In genomic region chr2:226638576-226638975, GRCh38 we compare ENCODE assay signal across 19 cellular contexts.
DNase-seq lines count a peak whose midpoint lies in the region; FAIRE-seq and TF ChIP-seq lines count a peak whose summit lies in the region.
"Had no signal": no experiment of that assay in that cellular context is flagged by ENCODE, and none has a peak within 500 bp of the region (broad histone marks: within the 10 kb centered on the region; RNA-seq: fewer than 3 reads in every experiment).

No MANE protein-coding gene starts in this region.

- H3K36me3 Mint-ChIP-seq in Calu3 (ENCODE audit: insufficient read depth, unreplicated experiment) = no peaks in the 10 kb centered on the region
- H3K36me3 Mint-ChIP-seq: CD14-positive monocyte had no signal

- no peak for FAIRE-seq in HTR-8/SVneo (lab: Jason Lieb, UNC)
- FAIRE-seq: A204.1, GM19239 had no signal

- no peak overlapping the region for H3K9ac ChIP-seq in smooth muscle cell (ENCODE audit: low read depth)

- H3F3A ChIP-seq in smooth muscle cell (ENCODE audit: low read depth) = no peaks in the 10 kb centered on the region

- no peak overlapping the region for H3K4me2 ChIP-seq in smooth muscle cell
- H3K4me2 ChIP-seq: PC-9 had no signal

- H3K4me1 ChIP-seq in smooth muscle cell (ENCODE audit: low read depth) = peaks cover 5% of the 10 kb centered on the region

- TF ChIP-seq CTCF in Calu3 (IDR thresholded peaks at IDR 0.05; ENCODE audit: unreplicated experiment) = no peak
- TF ChIP-seq CTCF in choroid plexus epithelial cell (conservative IDR thresholded peaks at IDR 0.05; ENCODE audit: low read depth, low read length) = no peak
- TF ChIP-seq CTCF in smooth muscle cell (IDR thresholded peaks at IDR 0.05; ENCODE audit: borderline replicate concordance, insufficient read depth, poor library complexity, severe bottlenecking) = no peak

- H2AFZ ChIP-seq in smooth muscle cell (ENCODE audit: low read depth) = peak overlapping the region; percentile 57
- H2AFZ ChIP-seq: PC-9 had no signal

- H3K79me2 ChIP-seq in smooth muscle cell (ENCODE audit: low read depth) = no peaks in the 10 kb centered on the region

- H3K9me3 Mint-ChIP-seq in Calu3 (ENCODE audit: low read depth, unreplicated experiment) = no peaks in the 10 kb centered on the region

- no peaks in the 10 kb centered on the region for H3K27me3 ChIP-seq in smooth muscle cell (ENCODE audit: low read depth)

- H3K4me3 Mint-ChIP-seq in Calu3 (ENCODE audit: low read depth, unreplicated experiment) = no peak overlapping the region
- H3K4me3 Mint-ChIP-seq: CD14-positive monocyte, H9 had no signal

- no peaks in the 10 kb centered on the region for H4K20me1 ChIP-seq in smooth muscle cell (ENCODE audit: low read depth)

- DNase-seq in Calu3 = peak; percentile 9
- DNase-seq in NCI-H226 = peak; percentile 34
- peak; percentile 24 for DNase-seq in choroid plexus epithelial cell (ENCODE audit: low read depth)
- DNase-seq in smooth muscle cell (lab: John Stamatoyannopoulos, UW; ENCODE audit: unreplicated experiment) = no peak
- DNase-seq in NCI-H1436 (lab: John Stamatoyannopoulos, UW) = no peak
- no peak for DNase-seq in activated CD8-positive, alpha-beta memory T cell treated with anti-CD3 and anti-CD28 coated beads for 24 hours
- no peak for DNase-seq in HTR-8/SVneo (ENCODE audit: insufficient read length, low spot score)
- DNase-seq: AML-193, DMS153, EL, H9, KG1, NCI-H146, NCI-H2081, NCI-H524, PC-9 had no signal

- 60% methylated on average over 9 of the region's 9 CpGs for WGBS in smooth muscle cell (ENCODE audit: low lambda C conversion rate)

- no peak overlapping the region for H3K4me3 ChIP-seq in choroid plexus epithelial cell (ENCODE audit: low read depth, low read length)
- H3K4me3 ChIP-seq in smooth muscle cell = no peak overlapping the region
- H3K4me3 ChIP-seq: PC-9 had no signal

- no peaks in the 10 kb centered on the region for H3K27me3 Mint-ChIP-seq in Calu3 (ENCODE audit: unreplicated experiment)

- no peaks in the 10 kb centered on the region for H3K36me3 ChIP-seq in smooth muscle cell (ENCODE audit: low read depth)

- no TSS peak for BruUV-seq in Calu3 (replicated peaks; lab: Mats Ljungman, UMichigan)

- CTCF ChIA-PET in Calu3 (lab: Charles Lee) = no interaction called here

- peak overlapping the region; percentile 22 for H3K27ac ChIP-seq in smooth muscle cell (ENCODE audit: low read depth)
- H3K27ac ChIP-seq: PC-9 had no signal

- H3K27ac Mint-ChIP-seq in Calu3 (ENCODE audit: unreplicated experiment) = no peak overlapping the region

- intact Hi-C loops in Calu3 (cut with micrococcal nuclease; ENCODE audit: unreplicated experiment) = loop anchor here (1.0 kb wide), 1 partner anchor 55 kb away; no protein-coding TSS in a partner anchor

- peaks cover 17% of the 10 kb centered on the region for H3K4me1 Mint-ChIP-seq in Calu3 (ENCODE audit: low read depth, unreplicated experiment)
- H3K4me1 Mint-ChIP-seq: CD14-positive monocyte had no signal

- no peaks in the 10 kb centered on the region for H3K9me3 ChIP-seq in smooth muscle cell (replicated peaks; ENCODE audit: low read depth)

Comparison
In these comparisons a context has a peak if more than half of its experiments do, and no peak if none do; other contexts are left out.
1. DNase-seq: peak in Calu3 (single experiment), NCI-H226 (single experiment) and choroid plexus epithelial cell (single experiment); none in smooth muscle cell (single experiment), NCI-H1436 (single experiment), activated CD8-positive, alpha-beta memory T cell treated with anti-CD3 and anti-CD28 coated beads for 24 hours (single experiment) and HTR-8/SVneo (single experiment).